1 cellular context compared by ENCODE assay signal in the genomic region with DNA sequence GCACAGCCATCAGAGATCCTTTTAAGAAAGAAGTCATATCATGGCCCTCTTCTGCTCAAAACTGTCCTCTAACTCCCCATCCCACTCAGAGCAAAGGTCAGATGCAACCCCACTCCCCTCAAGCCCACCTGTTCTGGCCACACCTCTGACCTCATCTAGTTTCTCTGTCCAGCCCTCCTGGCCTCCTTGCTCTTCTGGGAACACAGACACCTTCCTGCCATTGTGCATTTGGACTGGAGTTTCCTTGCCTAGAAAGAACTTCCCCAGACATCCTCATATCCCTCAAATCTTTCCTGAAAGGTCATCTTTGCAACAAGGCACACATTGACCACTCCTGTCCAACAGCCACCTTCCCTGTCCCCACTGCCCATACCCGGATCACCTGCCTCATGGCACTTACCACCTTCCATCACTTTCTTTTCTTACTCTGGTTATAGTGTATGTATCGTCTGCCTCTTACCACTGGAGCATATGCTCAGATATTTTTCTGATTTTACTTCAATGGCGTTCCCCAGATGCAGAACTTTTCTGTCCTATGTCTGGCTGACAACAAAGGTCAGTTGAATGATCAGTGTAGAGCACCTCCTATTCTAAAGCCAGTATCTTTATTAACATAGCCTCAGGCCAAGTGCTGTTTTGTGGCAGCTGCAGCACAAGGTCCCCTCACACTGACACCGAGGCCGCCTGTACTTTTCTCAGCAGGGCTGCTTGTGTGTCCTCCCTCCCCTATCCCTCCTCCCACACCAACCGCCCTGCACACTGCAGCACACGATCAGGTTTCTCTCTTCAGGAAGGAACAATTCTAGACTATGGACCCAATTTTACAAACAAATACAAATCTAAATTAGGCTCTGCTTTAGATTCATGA.
TF ChIP-seq lines count a peak whose summit lies in the region.

No MANE protein-coding gene starts in this region.

TF ChIP-seq in SK-N-SH, 30 proteins besides CTCF, POLR2A, EP300 and RAD21 (continued from another document):
- TF ChIP-seq IRF3 (IDR thresholded peaks at IDR 0.05; ENCODE audit: low read depth, low read length) (no peak), RXRA (IDR thresholded peaks at IDR 0.05; ENCODE audit: borderline replicate concordance, low read depth) (no peak), JUND (IDR thresholded peaks at IDR 0.05) (no peak), MEF2A (IDR thresholded peaks at IDR 0.05; ENCODE audit: borderline replicate concordance, low read depth) (no peak), RCOR1 (IDR thresholded peaks at IDR 0.05; ENCODE audit: low read length) (no peak), MAX (IDR thresholded peaks at IDR 0.05; ENCODE audit: low read depth) (no peak)
- TF ChIP-seq, protein P1, sequence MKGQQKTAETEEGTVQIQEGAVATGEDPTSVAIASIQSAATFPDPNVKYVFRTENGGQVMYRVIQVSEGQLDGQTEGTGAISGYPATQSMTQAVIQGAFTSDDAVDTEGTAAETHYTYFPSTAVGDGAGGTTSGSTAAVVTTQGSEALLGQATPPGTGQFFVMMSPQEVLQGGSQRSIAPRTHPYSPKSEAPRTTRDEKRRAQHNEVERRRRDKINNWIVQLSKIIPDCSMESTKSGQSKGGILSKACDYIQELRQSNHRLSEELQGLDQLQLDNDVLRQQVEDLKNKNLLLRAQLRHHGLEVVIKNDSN (IDR thresholded peaks at IDR 0.05; ENCODE audit: borderline replicate concordance, low read depth), result no peak
